1 cellular context compared by ENCODE assay signal in genomic region chr5:78738104-78738503, GRCh38.
A peak's percentile ranks its signal among the peaks of the same experiment; 100 is the strongest.
TF ChIP-seq lines count a peak whose summit lies in the region.

No MANE protein-coding gene starts in this region.

TF ChIP-seq in HEK293, 187 proteins besides CTCF, POLR2A, EP300 and RAD21 (continued from another document and continues in another):
- no peak for TF ChIP-seq ZBTB44 (tag by site-specific recombination; IDR thresholded peaks at IDR 0.05)
- 0 out of 2 replicates have a peak, but pooled peaks have one; percentile 55 for TF ChIP-seq ZNF155 (tag by site-specific recombination; IDR thresholded peaks at IDR 0.05)
- no peak for TF ChIP-seq PRDM1 (tag by site-specific recombination; IDR thresholded peaks at IDR 0.05)
- TF ChIP-seq, protein P1, sequence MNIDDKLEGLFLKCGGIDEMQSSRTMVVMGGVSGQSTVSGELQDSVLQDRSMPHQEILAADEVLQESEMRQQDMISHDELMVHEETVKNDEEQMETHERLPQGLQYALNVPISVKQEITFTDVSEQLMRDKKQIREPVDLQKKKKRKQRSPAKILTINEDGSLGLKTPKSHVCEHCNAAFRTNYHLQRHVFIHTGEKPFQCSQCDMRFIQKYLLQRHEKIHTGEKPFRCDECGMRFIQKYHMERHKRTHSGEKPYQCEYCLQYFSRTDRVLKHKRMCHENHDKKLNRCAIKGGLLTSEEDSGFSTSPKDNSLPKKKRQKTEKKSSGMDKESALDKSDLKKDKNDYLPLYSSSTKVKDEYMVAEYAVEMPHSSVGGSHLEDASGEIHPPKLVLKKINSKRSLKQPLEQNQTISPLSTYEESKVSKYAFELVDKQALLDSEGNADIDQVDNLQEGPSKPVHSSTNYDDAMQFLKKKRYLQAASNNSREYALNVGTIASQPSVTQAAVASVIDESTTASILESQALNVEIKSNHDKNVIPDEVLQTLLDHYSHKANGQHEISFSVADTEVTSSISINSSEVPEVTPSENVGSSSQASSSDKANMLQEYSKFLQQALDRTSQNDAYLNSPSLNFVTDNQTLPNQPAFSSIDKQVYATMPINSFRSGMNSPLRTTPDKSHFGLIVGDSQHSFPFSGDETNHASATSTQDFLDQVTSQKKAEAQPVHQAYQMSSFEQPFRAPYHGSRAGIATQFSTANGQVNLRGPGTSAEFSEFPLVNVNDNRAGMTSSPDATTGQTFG (tag by site-specific recombination; IDR thresholded peaks at IDR 0.05; ENCODE audit: borderline replicate concordance), result no peak
- no peak for TF ChIP-seq ZBTB6 (tag by site-specific recombination; IDR thresholded peaks at IDR 0.05)
- TF ChIP-seq ZNF132 (tag by site-specific recombination; IDR thresholded peaks at IDR 0.05; ENCODE audit: borderline replicate concordance), result no peak
- no peak for TF ChIP-seq WT1 (tag by site-specific recombination; IDR thresholded peaks at IDR 0.05)
- TF ChIP-seq ZBTB49 (tag by site-specific recombination; IDR thresholded peaks at IDR 0.05; ENCODE audit: low read depth), result no peak
- TF ChIP-seq, protein P2, sequence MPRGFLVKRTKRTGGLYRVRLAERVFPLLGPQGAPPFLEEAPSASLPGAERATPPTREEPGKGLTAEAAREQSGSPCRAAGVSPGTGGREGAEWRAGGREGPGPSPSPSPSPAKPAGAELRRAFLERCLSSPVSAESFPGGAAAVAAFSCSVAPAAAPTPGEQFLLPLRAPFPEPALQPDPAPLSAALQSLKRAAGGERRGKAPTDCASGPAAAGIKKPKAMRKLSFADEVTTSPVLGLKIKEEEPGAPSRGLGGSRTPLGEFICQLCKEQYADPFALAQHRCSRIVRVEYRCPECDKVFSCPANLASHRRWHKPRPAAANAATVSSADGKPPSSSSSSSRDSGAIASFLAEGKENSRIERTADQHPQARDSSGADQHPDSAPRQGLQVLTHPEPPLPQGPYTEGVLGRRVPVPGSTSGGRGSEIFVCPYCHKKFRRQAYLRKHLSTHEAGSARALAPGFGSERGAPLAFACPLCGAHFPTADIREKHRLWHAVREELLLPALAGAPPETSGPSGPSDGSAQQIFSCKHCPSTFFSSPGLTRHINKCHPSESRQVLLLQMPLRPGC (tag by site-specific recombination; IDR thresholded peaks at IDR 0.05), result no peak
- TF ChIP-seq ZNF501 (tag by site-specific recombination; IDR thresholded peaks at IDR 0.05), result peak; percentile 73; the same call in 1 of the 2 replicates
- no peak for TF ChIP-seq ZNF701 (tag by site-specific recombination; IDR thresholded peaks at IDR 0.05)
- TF ChIP-seq ZBTB20 (tag by site-specific recombination; IDR thresholded peaks at IDR 0.05), result no peak
- peak; percentile 94 for TF ChIP-seq ZNF138 (tag by site-specific recombination; IDR thresholded peaks at IDR 0.05; ENCODE audit: borderline replicate concordance)
- no peak for TF ChIP-seq KLF9 (tag by site-specific recombination; IDR thresholded peaks at IDR 0.05; ENCODE audit: low read depth)
- TF ChIP-seq ZNF571 (tag by site-specific recombination; IDR thresholded peaks at IDR 0.05), result no peak
- TF ChIP-seq ZNF561 (tag by site-specific recombination; IDR thresholded peaks at IDR 0.05; ENCODE audit: borderline replicate concordance), result no peak
- no peak for TF ChIP-seq ZNF473 (tag by site-specific recombination; IDR thresholded peaks at IDR 0.05)
- TF ChIP-seq GLIS2 (tag by site-specific recombination; IDR thresholded peaks at IDR 0.05), result no peak
- TF ChIP-seq, protein P3, sequence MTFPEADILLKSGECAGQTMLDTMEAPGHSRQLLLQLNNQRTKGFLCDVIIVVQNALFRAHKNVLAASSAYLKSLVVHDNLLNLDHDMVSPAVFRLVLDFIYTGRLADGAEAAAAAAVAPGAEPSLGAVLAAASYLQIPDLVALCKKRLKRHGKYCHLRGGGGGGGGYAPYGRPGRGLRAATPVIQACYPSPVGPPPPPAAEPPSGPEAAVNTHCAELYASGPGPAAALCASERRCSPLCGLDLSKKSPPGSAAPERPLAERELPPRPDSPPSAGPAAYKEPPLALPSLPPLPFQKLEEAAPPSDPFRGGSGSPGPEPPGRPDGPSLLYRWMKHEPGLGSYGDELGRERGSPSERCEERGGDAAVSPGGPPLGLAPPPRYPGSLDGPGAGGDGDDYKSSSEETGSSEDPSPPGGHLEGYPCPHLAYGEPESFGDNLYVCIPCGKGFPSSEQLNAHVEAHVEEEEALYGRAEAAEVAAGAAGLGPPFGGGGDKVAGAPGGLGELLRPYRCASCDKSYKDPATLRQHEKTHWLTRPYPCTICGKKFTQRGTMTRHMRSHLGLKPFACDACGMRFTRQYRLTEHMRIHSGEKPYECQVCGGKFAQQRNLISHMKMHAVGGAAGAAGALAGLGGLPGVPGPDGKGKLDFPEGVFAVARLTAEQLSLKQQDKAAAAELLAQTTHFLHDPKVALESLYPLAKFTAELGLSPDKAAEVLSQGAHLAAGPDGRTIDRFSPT (tag by site-specific recombination; IDR thresholded peaks at IDR 0.05), result no peak
- TF ChIP-seq, protein P4, sequence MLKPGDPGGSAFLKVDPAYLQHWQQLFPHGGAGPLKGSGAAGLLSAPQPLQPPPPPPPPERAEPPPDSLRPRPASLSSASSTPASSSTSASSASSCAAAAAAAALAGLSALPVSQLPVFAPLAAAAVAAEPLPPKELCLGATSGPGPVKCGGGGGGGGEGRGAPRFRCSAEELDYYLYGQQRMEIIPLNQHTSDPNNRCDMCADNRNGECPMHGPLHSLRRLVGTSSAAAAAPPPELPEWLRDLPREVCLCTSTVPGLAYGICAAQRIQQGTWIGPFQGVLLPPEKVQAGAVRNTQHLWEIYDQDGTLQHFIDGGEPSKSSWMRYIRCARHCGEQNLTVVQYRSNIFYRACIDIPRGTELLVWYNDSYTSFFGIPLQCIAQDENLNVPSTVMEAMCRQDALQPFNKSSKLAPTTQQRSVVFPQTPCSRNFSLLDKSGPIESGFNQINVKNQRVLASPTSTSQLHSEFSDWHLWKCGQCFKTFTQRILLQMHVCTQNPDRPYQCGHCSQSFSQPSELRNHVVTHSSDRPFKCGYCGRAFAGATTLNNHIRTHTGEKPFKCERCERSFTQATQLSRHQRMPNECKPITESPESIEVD (tag by site-specific recombination; IDR thresholded peaks at IDR 0.05), result no peak
- TF ChIP-seq YY1 (tag by site-specific recombination; IDR thresholded peaks at IDR 0.05), result no peak
- peak; percentile 78 for TF ChIP-seq ZNF529 (tag by site-specific recombination; IDR thresholded peaks at IDR 0.05; ENCODE audit: insufficient replicate concordance)
- TF ChIP-seq, protein P5, sequence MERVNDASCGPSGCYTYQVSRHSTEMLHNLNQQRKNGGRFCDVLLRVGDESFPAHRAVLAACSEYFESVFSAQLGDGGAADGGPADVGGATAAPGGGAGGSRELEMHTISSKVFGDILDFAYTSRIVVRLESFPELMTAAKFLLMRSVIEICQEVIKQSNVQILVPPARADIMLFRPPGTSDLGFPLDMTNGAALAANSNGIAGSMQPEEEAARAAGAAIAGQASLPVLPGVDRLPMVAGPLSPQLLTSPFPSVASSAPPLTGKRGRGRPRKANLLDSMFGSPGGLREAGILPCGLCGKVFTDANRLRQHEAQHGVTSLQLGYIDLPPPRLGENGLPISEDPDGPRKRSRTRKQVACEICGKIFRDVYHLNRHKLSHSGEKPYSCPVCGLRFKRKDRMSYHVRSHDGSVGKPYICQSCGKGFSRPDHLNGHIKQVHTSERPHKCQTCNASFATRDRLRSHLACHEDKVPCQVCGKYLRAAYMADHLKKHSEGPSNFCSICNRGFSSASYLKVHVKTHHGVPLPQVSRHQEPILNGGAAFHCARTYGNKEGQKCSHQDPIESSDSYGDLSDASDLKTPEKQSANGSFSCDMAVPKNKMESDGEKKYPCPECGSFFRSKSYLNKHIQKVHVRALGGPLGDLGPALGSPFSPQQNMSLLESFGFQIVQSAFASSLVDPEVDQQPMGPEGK (tag by site-specific recombination; IDR thresholded peaks at IDR 0.05), result no peak
- no peak for TF ChIP-seq MEIS1 (CRISPR knock-in tag; IDR thresholded peaks at IDR 0.05; ENCODE audit: borderline replicate concordance)
- TF ChIP-seq MYNN (tag by site-specific recombination; IDR thresholded peaks at IDR 0.05; ENCODE audit: borderline replicate concordance), result no peak
- no peak for TF ChIP-seq ZNF626 (tag by site-specific recombination; IDR thresholded peaks at IDR 0.05)
- TF ChIP-seq ZNF747 (tag by site-specific recombination; IDR thresholded peaks at IDR 0.05), result no peak
- no peak for TF ChIP-seq ZNF677 (tag by site-specific recombination; IDR thresholded peaks at IDR 0.05)
- peak; percentile 95 for TF ChIP-seq ZNF19 (tag by site-specific recombination; IDR thresholded peaks at IDR 0.05; ENCODE audit: low read depth)
- TF ChIP-seq ZNF510 (tag by site-specific recombination; IDR thresholded peaks at IDR 0.05; ENCODE audit: insufficient replicate concordance), result peak; percentile 90
- 0 out of 2 replicates have a peak, but pooled peaks have one; percentile 24 for TF ChIP-seq ZNF366 (tag by site-specific recombination; conservative IDR thresholded peaks at IDR 0.05)
- TF ChIP-seq, protein P6, sequence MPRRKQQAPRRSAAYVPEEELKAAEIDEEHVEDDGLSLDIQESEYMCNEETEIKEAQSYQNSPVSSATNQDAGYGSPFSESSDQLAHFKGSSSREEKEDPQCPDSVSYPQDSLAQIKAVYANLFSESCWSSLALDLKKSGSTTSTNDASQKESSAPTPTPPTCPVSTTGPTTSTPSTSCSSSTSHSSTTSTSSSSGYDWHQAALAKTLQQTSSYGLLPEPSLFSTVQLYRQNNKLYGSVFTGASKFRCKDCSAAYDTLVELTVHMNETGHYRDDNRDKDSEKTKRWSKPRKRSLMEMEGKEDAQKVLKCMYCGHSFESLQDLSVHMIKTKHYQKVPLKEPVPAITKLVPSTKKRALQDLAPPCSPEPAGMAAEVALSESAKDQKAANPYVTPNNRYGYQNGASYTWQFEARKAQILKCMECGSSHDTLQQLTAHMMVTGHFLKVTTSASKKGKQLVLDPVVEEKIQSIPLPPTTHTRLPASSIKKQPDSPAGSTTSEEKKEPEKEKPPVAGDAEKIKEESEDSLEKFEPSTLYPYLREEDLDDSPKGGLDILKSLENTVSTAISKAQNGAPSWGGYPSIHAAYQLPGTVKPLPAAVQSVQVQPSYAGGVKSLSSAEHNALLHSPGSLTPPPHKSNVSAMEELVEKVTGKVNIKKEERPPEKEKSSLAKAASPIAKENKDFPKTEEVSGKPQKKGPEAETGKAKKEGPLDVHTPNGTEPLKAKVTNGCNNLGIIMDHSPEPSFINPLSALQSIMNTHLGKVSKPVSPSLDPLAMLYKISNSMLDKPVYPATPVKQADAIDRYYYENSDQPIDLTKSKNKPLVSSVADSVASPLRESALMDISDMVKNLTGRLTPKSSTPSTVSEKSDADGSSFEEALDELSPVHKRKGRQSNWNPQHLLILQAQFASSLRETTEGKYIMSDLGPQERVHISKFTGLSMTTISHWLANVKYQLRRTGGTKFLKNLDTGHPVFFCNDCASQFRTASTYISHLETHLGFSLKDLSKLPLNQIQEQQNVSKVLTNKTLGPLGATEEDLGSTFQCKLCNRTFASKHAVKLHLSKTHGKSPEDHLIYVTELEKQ (tag by site-specific recombination; IDR thresholded peaks at IDR 0.05; ENCODE audit: borderline replicate concordance), result no peak; the same call in 1 of the 2 replicates
- no peak for TF ChIP-seq ZNF658 (tag by site-specific recombination; IDR thresholded peaks at IDR 0.05)
- TF ChIP-seq YY2 (tag by site-specific recombination; IDR thresholded peaks at IDR 0.05), result no peak
- no peak for TF ChIP-seq SP2 (tag by site-specific recombination; IDR thresholded peaks at IDR 0.05)
